In the genomic region with DNA sequence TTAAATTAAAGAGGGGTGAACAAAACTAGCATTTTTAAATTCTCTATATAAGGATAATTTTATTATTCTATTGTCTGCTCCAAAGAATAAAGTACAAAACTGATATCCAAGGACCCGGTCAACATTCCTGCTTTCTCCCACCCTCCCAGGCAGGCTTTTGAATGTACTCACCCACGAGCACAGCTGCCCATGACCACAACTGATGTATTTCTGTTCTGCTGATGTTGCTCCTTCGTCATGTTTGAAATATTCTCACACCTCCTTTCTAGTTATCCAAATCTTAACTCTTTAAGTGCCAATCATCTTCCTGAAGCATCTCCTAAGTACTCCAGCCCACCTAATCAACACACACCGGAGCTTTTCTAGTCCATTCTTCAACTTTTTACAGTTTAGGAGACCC, we compare ENCODE assay signal across 2 cellular contexts.
TF ChIP-seq lines count a peak whose summit lies in the region.

No MANE protein-coding gene starts in this region.

TF ChIP-seq in SK-N-SH, 30 proteins besides CTCF, POLR2A, EP300 and RAD21:
- TF ChIP-seq TCF12 (IDR thresholded peaks at IDR 0.05) = no peak
- TF ChIP-seq SMC3 (IDR thresholded peaks at IDR 0.05; ENCODE audit: low read depth, low read length) = no peak
- no peak for TF ChIP-seq RFX5 (IDR thresholded peaks at IDR 0.05; ENCODE audit: low read length)
- TF ChIP-seq TAF1 (IDR thresholded peaks at IDR 0.05; ENCODE audit: borderline replicate concordance, low read depth, low read length) = no peak
- no peak for TF ChIP-seq ZBTB33 (IDR thresholded peaks at IDR 0.05; ENCODE audit: borderline replicate concordance, low read depth)
- no peak for TF ChIP-seq FOXJ3 (CRISPR knock-in tag; IDR thresholded peaks at IDR 0.05)
- no peak for TF ChIP-seq GABPA (IDR thresholded peaks at IDR 0.05; ENCODE audit: low read depth)
- TF ChIP-seq POLR2AphosphoS5 (IDR thresholded peaks at IDR 0.05; ENCODE audit: low read depth, low read length) = no peak
- no peak for TF ChIP-seq TEAD4 (IDR thresholded peaks at IDR 0.05; ENCODE audit: borderline replicate concordance, insufficient read depth)
- no peak for TF ChIP-seq RCOR1 (IDR thresholded peaks at IDR 0.05; ENCODE audit: low read length)
- TF ChIP-seq PBX3 (IDR thresholded peaks at IDR 0.05) = no peak
- no peak for TF ChIP-seq FOXM1 (IDR thresholded peaks at IDR 0.05; ENCODE audit: low read depth)
- TF ChIP-seq RXRA (IDR thresholded peaks at IDR 0.05; ENCODE audit: borderline replicate concordance, low read depth) = no peak
- TF ChIP-seq NFIC (IDR thresholded peaks at IDR 0.05; ENCODE audit: borderline replicate concordance) = no peak
- TF ChIP-seq FOSL2 (IDR thresholded peaks at IDR 0.05; ENCODE audit: borderline replicate concordance, low read depth) = no peak
- TF ChIP-seq GATA2 (CRISPR knock-in tag; IDR thresholded peaks at IDR 0.05) = no peak
- TF ChIP-seq ELF1 (IDR thresholded peaks at IDR 0.05) = no peak

TF ChIP-seq in SK-N-SH treated with all-trans-retinoic acid at 6 μM for 48 hours, 23 proteins besides CTCF, POLR2A, EP300 and RAD21:
- TF ChIP-seq ZC3H10 (CRISPR knock-in tag; IDR thresholded peaks at IDR 0.05) (no peak), TOX (CRISPR knock-in tag; IDR thresholded peaks at IDR 0.05; ENCODE audit: borderline replicate concordance) (no peak), RARB (CRISPR knock-in tag; IDR thresholded peaks at IDR 0.05) (no peak), ZNF8 (CRISPR knock-in tag; IDR thresholded peaks at IDR 0.05) (no peak), OSR1 (CRISPR knock-in tag; IDR thresholded peaks at IDR 0.05) (no peak), ZFP30 (CRISPR knock-in tag; IDR thresholded peaks at IDR 0.05) (no peak), CREB5 (CRISPR knock-in tag; IDR thresholded peaks at IDR 0.05; ENCODE audit: low read depth) (no peak), TCF4 (CRISPR knock-in tag; IDR thresholded peaks at IDR 0.05; ENCODE audit: borderline replicate concordance) (no peak), PPARA (CRISPR knock-in tag; IDR thresholded peaks at IDR 0.05; ENCODE audit: borderline replicate concordance) (no peak), ZNF565 (CRISPR knock-in tag; conservative IDR thresholded peaks at IDR 0.05; ENCODE audit: low read depth) (no peak), PATZ1 (CRISPR knock-in tag; IDR thresholded peaks at IDR 0.05; ENCODE audit: borderline replicate concordance) (no peak)
- TF ChIP-seq, protein P1, sequence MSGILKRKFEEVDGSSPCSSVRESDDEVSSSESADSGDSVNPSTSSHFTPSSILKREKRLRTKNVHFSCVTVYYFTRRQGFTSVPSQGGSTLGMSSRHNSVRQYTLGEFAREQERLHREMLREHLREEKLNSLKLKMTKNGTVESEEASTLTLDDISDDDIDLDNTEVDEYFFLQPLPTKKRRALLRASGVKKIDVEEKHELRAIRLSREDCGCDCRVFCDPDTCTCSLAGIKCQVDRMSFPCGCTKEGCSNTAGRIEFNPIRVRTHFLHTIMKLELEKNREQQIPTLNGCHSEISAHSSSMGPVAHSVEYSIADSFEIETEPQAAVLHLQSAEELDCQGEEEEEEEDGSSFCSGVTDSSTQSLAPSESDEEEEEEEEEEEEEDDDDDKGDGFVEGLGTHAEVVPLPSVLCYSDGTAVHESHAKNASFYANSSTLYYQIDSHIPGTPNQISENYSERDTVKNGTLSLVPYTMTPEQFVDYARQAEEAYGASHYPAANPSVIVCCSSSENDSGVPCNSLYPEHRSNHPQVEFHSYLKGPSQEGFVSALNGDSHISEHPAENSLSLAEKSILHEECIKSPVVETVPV (CRISPR knock-in tag; IDR thresholded peaks at IDR 0.05) = no peak
- TF ChIP-seq, protein P2, sequence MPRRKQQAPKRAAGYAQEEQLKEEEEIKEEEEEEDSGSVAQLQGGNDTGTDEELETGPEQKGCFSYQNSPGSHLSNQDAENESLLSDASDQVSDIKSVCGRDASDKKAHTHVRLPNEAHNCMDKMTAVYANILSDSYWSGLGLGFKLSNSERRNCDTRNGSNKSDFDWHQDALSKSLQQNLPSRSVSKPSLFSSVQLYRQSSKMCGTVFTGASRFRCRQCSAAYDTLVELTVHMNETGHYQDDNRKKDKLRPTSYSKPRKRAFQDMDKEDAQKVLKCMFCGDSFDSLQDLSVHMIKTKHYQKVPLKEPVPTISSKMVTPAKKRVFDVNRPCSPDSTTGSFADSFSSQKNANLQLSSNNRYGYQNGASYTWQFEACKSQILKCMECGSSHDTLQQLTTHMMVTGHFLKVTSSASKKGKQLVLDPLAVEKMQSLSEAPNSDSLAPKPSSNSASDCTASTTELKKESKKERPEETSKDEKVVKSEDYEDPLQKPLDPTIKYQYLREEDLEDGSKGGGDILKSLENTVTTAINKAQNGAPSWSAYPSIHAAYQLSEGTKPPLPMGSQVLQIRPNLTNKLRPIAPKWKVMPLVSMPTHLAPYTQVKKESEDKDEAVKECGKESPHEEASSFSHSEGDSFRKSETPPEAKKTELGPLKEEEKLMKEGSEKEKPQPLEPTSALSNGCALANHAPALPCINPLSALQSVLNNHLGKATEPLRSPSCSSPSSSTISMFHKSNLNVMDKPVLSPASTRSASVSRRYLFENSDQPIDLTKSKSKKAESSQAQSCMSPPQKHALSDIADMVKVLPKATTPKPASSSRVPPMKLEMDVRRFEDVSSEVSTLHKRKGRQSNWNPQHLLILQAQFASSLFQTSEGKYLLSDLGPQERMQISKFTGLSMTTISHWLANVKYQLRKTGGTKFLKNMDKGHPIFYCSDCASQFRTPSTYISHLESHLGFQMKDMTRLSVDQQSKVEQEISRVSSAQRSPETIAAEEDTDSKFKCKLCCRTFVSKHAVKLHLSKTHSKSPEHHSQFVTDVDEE (CRISPR knock-in tag; IDR thresholded peaks at IDR 0.05) = no peak
